13 cellular contexts compared by ENCODE assay signal in the genomic region with DNA sequence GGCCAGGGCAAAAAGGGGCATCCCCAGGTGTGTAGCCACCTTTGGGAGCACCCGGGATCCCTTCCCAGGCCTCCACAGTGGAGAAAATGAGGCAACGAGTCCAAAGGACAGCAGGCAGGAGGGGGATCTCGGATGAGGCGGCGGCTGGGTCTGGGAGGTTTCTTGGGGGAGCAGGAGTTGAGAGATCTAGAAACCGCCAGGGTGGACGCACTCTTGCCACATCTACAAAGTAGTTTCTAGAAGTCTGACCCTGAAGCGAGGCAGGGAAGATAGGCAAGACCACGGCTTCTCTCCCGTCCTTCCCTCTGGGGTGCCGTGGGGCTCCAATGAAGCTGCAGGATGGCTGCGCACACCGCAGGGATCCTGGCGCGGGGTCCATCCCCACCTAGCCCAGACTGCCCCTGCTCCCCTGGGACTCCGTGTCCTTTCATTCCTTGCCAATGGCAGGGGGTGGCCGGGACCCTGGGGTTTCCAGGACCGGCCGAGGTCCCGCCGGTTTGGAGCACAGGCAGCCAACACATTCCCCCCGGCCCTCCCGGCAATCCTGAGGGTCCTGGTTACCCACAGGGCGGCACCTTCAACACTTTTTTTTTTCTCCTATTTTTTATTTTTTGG. TPM values are rescaled to one million over a fixed set of nuclear protein-coding genes. Genes with fewer than 3 reads are reported as not detected.
DNase-seq lines count a peak whose midpoint lies in the region; ATAC-seq and TF ChIP-seq lines count a peak whose summit lies in the region.
"Had no signal": no experiment of that assay in that cellular context is flagged by ENCODE, and none has a peak within 500 bp of the region (broad histone marks: within the 10 kb centered on the region; RNA-seq: fewer than 3 reads in every experiment).

No MANE protein-coding gene starts in this region.

- H3K4me3 Mint-ChIP-seq in activated CD8-positive, alpha-beta memory T cell treated with anti-CD3 and anti-CD28 coated beads, Interleukin-2, amount 10 ng/mL, durations not matched to agents 7 days and 5 days: peak overlapping the region; percentile 62
- no peak overlapping the region for H3K4me3 Mint-ChIP-seq in stimulated activated memory B cell treated with anti-CD40 and anti-IgM and Interleukin-4, amounts not matched to agents 10 μg/mL and 1 μg/mL and 100 μg/mL, for 72 hours

- no peak for TF ChIP-seq CTCF in Panc1 (IDR thresholded peaks at IDR 0.05)

- no peak overlapping the region for H3K27ac ChIP-seq in Panc1 (ENCODE audit: low read length)
- peak overlapping the region; percentile 13 for H3K27ac ChIP-seq in effector memory CD4-positive, alpha-beta T cell (ENCODE audit: insufficient read depth, low read length, poor library complexity, severe bottlenecking)
- H3K27ac ChIP-seq: coronary artery, SJSA1 had no signal

- POLR2A ChIA-PET in Panc1 (lab: Charles Lee): no interaction called here

- CTCF ChIA-PET in activated CD8-positive, alpha-beta memory T cell treated with anti-CD3 and anti-CD28 coated beads, Interleukin-2, amount 10 ng/mL, durations not matched to agents 7 days and 5 days (lab: Charles Lee): interaction anchor here (0.7 to 2.7 kb wide), 10 partner anchors 10 to 722 kb away, joined by 3 to 30 read pairs (median 8); partner anchors contain the start of gene ZBTB7A
- CTCF ChIA-PET in Panc1 (lab: Charles Lee): no interaction called here

- H3K9me3 ChIP-seq in Panc1 (ENCODE audit: control insufficient read depth, insufficient read depth, low read depth, low read length) (no peaks in the 10 kb centered on the region), HAP-1 (no peaks in the 10 kb centered on the region)
- no peaks in the 10 kb centered on the region for H3K9me3 ChIP-seq in effector memory CD4-positive, alpha-beta T cell (ENCODE audit: control insufficient read depth, low read length)
- H3K9me3 ChIP-seq: SJSA1 had no signal

- in situ Hi-C loops in Panc1 (cut with HindIII; ENCODE audit: low pct_unique_long_range_greater_than_20kb, low sequenced_read_pairs): no loop called here
- in situ Hi-C loops in HAP-1 (cut with MboI; ENCODE audit: low sequenced_read_pairs): no loop called here

- H3K9me3 Mint-ChIP-seq in activated CD8-positive, alpha-beta memory T cell treated with anti-CD3 and anti-CD28 coated beads, Interleukin-2, amount 10 ng/mL, durations not matched to agents 7 days and 5 days (ENCODE audit: low read depth): no peaks in the 10 kb centered on the region
- no peaks in the 10 kb centered on the region for H3K9me3 Mint-ChIP-seq in stimulated activated memory B cell treated with anti-CD40 and anti-IgM and Interleukin-4, amounts not matched to agents 10 μg/mL and 1 μg/mL and 100 μg/mL, for 72 hours

- intact Hi-C loops in Panc1 (cut with micrococcal nuclease; ENCODE audit: unreplicated experiment): no loop called here

- no peak for DNase-seq in activated CD8-positive, alpha-beta memory T cell treated with anti-CD3 and anti-CD28 coated beads, Interleukin-2, amount 10 ng/mL, durations not matched to agents 7 days and 5 days
- no peak for DNase-seq in activated CD8-positive, alpha-beta memory T cell treated with anti-CD3 and anti-CD28 coated beads for 24 hours
- DNase-seq in Panc1 (ENCODE audit: low read depth, low spot score) (no peak), DMS153 (lab: John Stamatoyannopoulos, UW) (no peak), HAP-1 (ENCODE audit: low spot score in 2 of 2) (no peak), NOMO-1 (lab: John Stamatoyannopoulos, UW; ENCODE audit: unreplicated experiment in 2 of 2) (no peak)
- no peak for DNase-seq in effector memory CD4-positive, alpha-beta T cell
- DNase-seq: activated CD8-positive, alpha-beta memory T cell treated with anti-CD3 and anti-CD28 coated beads, Interleukin-2, amount 50 U/mL, for 4 hours; NCI-H1417; stimulated activated CD4-positive, alpha-beta T cell treated with anti-CD3 and anti-CD28 coated beads, Interleukin-1b, Interleukin-23, amount 100 ng/mL, for 48 hours had no signal

- no peak for ATAC-seq in activated CD8-positive, alpha-beta memory T cell treated with anti-CD3 and anti-CD28 coated beads, Interleukin-2, amount 10 ng/mL, durations not matched to agents 7 days and 5 days
- no peak for ATAC-seq in Panc1
- no peak for ATAC-seq in stimulated activated memory B cell treated with anti-CD40 and anti-IgM and Interleukin-4, amounts not matched to agents 10 μg/mL and 1 μg/mL and 100 μg/mL, for 72 hours

- H3K36me3 Mint-ChIP-seq in activated CD8-positive, alpha-beta memory T cell treated with anti-CD3 and anti-CD28 coated beads, Interleukin-2, amount 10 ng/mL, durations not matched to agents 7 days and 5 days: peaks cover 7% of the 10 kb centered on the region
- peaks cover 19% of the 10 kb centered on the region for H3K36me3 Mint-ChIP-seq in stimulated activated memory B cell treated with anti-CD40 and anti-IgM and Interleukin-4, amounts not matched to agents 10 μg/mL and 1 μg/mL and 100 μg/mL, for 72 hours

- peaks cover 65% of the 10 kb centered on the region for H3K4me1 Mint-ChIP-seq in activated CD8-positive, alpha-beta memory T cell treated with anti-CD3 and anti-CD28 coated beads, Interleukin-2, amount 10 ng/mL, durations not matched to agents 7 days and 5 days
- peaks cover 30% of the 10 kb centered on the region for H3K4me1 Mint-ChIP-seq in stimulated activated memory B cell treated with anti-CD40 and anti-IgM and Interleukin-4, amounts not matched to agents 10 μg/mL and 1 μg/mL and 100 μg/mL, for 72 hours

- BruUV-seq in Panc1 (replicated peaks; lab: Mats Ljungman, UMichigan): TSS peak; percentile 57

- no peaks in the 10 kb centered on the region for H3K27me3 ChIP-seq in Panc1 (ENCODE audit: control insufficient read depth, insufficient read depth, low read length)
- H3K27me3 ChIP-seq in effector memory CD4-positive, alpha-beta T cell (replicated peaks; ENCODE audit: control insufficient read depth, insufficient read depth, low read length, poor library complexity, severe bottlenecking): no peaks in the 10 kb centered on the region
- H3K27me3 ChIP-seq in HAP-1 (ENCODE audit: low read depth): no peaks in the 10 kb centered on the region
- H3K27me3 ChIP-seq: SJSA1 had no signal

- H3K4me1 ChIP-seq in Panc1 (ENCODE audit: control insufficient read depth, insufficient read depth, low read length) (no peaks in the 10 kb centered on the region), HAP-1 (no peaks in the 10 kb centered on the region)
- H3K4me1 ChIP-seq in effector memory CD4-positive, alpha-beta T cell (ENCODE audit: control insufficient read depth, insufficient read depth, low read length, poor library complexity, severe bottlenecking): peaks cover 58% of the 10 kb centered on the region
- H3K4me1 ChIP-seq: SJSA1 had no signal

- H3K27ac Mint-ChIP-seq in activated CD8-positive, alpha-beta memory T cell treated with anti-CD3 and anti-CD28 coated beads, Interleukin-2, amount 10 ng/mL, durations not matched to agents 7 days and 5 days: peak overlapping the region; percentile 92
- H3K27ac Mint-ChIP-seq in stimulated activated memory B cell treated with anti-CD40 and anti-IgM and Interleukin-4, amounts not matched to agents 10 μg/mL and 1 μg/mL and 100 μg/mL, for 72 hours: peak overlapping the region; percentile 17

- no peaks in the 10 kb centered on the region for H3K27me3 Mint-ChIP-seq in activated CD8-positive, alpha-beta memory T cell treated with anti-CD3 and anti-CD28 coated beads, Interleukin-2, amount 10 ng/mL, durations not matched to agents 7 days and 5 days
- no peaks in the 10 kb centered on the region for H3K27me3 Mint-ChIP-seq in stimulated activated memory B cell treated with anti-CD40 and anti-IgM and Interleukin-4, amounts not matched to agents 10 μg/mL and 1 μg/mL and 100 μg/mL, for 72 hours

- H3K4me3 ChIP-seq in Panc1 (ENCODE audit: low read depth in 2 of 2, low read length in 2 of 2) (no peak overlapping the region), HAP-1 (no peak overlapping the region)
- peak overlapping the region; percentile 17 for H3K4me3 ChIP-seq in effector memory CD4-positive, alpha-beta T cell (ENCODE audit: insufficient read depth, low read depth, low read length, poor library complexity, severe bottlenecking)
- H3K4me3 ChIP-seq: coronary artery, SJSA1 had no signal

- no peaks in the 10 kb centered on the region for H3K36me3 ChIP-seq in Panc1 (ENCODE audit: control insufficient read depth, insufficient read depth, low read length)
- H3K36me3 ChIP-seq in effector memory CD4-positive, alpha-beta T cell (ENCODE audit: control insufficient read depth, insufficient read depth, low read length): no peaks in the 10 kb centered on the region
- peaks cover 11% of the 10 kb centered on the region for H3K36me3 ChIP-seq in HAP-1 (replicated peaks)

RNA-seq across cellular contexts. Expression of gene ZBTB7A, which starts 21.5 kb away (rescaled TPM):
- total RNA-seq in activated CD8-positive, alpha-beta memory T cell treated with anti-CD3 and anti-CD28 coated beads, Interleukin-2, amount 10 ng/mL, durations not matched to agents 7 days and 5 days: 10 to 100 TPM; 67.4 to 72.6 TPM
- 48.0 TPM for total RNA-seq in Panc1 (2021; ENCODE audit: unreplicated experiment)
- polyA plus RNA-seq in Panc1 (2012; ENCODE audit: insufficient read length): 42.8 TPM

RNA-seq across cellular contexts. Expression of gene MAP2K2, which starts 35.8 kb away (rescaled TPM):
- total RNA-seq in activated CD8-positive, alpha-beta memory T cell treated with anti-CD3 and anti-CD28 coated beads, Interleukin-2, amount 10 ng/mL, durations not matched to agents 7 days and 5 days: 100 to 1,000 TPM; 201 to 238 TPM
- total RNA-seq in Panc1 (2021; ENCODE audit: unreplicated experiment): 151 TPM
- 197 TPM for polyA plus RNA-seq in Panc1 (2012; ENCODE audit: insufficient read length)
